10 cellular contexts compared by ENCODE assay signal in genomic region chr2:38095996-38096861, GRCh38. TPM values are rescaled to one million over a fixed set of nuclear protein-coding genes. Genes with fewer than 3 reads are reported as not detected.
DNase-seq lines count a peak whose midpoint lies in the region; TF ChIP-seq lines count a peak whose summit lies in the region.
"Had no signal": no experiment of that assay in that cellular context is flagged by ENCODE, and none has a peak within 500 bp of the region (broad histone marks: within the 10 kb centered on the region; RNA-seq: fewer than 3 reads in every experiment).

No MANE protein-coding gene starts in this region.

- H3K27me3 ChIP-seq in thymus (ENCODE audit: control insufficient read depth, insufficient read depth) = peaks cover 22% of the 10 kb centered on the region

- peaks cover 83% of the 10 kb centered on the region for H3K27me3 Mint-ChIP-seq in activated T-cell treated with anti-CD3 and anti-CD28 coated beads, Interleukin-2, amount 50 U/mL, for 24 hours

- no peaks in the 10 kb centered on the region for H3K36me3 ChIP-seq in thymus (ENCODE audit: control insufficient read depth, insufficient read depth)

- no peak overlapping the region for H3K4me3 ChIP-seq in foreskin fibroblast (ENCODE audit: low read depth in 1 of 2, low read length in 2 of 2)
- no peak overlapping the region for H3K4me3 ChIP-seq in thymus (ENCODE audit: low read length)

- H3K27ac ChIP-seq in thymus (ENCODE audit: low read depth) = peak overlapping the region; percentile 42

- H3K4me3 Mint-ChIP-seq in activated T-cell treated with anti-CD3 and anti-CD28 coated beads, Interleukin-2, amount 50 U/mL, for 24 hours = no peak overlapping the region
- H3K4me3 Mint-ChIP-seq: activated B cell treated with CpG ODN at 0.5 μM for 24 hours, naive B cell had no signal

- no peaks in the 10 kb centered on the region for H3K4me1 ChIP-seq in thymus (ENCODE audit: control insufficient read depth, insufficient read depth, low read length)

- WGBS in thymus = 48% methylated on average over 19 of the region's 19 CpGs

- no peaks in the 10 kb centered on the region for H3K36me3 Mint-ChIP-seq in activated T-cell treated with anti-CD3 and anti-CD28 coated beads, Interleukin-2, amount 50 U/mL, for 24 hours (ENCODE audit: low read depth)
- H3K36me3 Mint-ChIP-seq: naive B cell had no signal

- TF ChIP-seq CTCF in foreskin fibroblast (IDR thresholded peaks at IDR 0.05; ENCODE audit: low read depth, low read length) = no peak

- H3K9me3 Mint-ChIP-seq in activated T-cell treated with anti-CD3 and anti-CD28 coated beads, Interleukin-2, amount 50 U/mL, for 24 hours = no peaks in the 10 kb centered on the region
- H3K9me3 Mint-ChIP-seq: activated B cell treated with CpG ODN at 0.5 μM for 24 hours had no signal

- no peaks in the 10 kb centered on the region for H3K9me3 ChIP-seq in thymus (ENCODE audit: control insufficient read depth)

- H3K4me1 Mint-ChIP-seq in activated T-cell treated with anti-CD3 and anti-CD28 coated beads, Interleukin-2, amount 50 U/mL, for 24 hours (ENCODE audit: low read depth) = peaks cover 43% of the 10 kb centered on the region

- DNase-seq in activated T-cell treated with anti-CD3 and anti-CD28 coated beads, Interleukin-2, amount 50 U/mL, for 24 hours = no peak
- DNase-seq in activated T-cell treated with anti-CD3 and anti-CD28 coated beads, Interleukin-2, amount 50 U/mL, for 48 hours = no peak
- DNase-seq in NOMO-1 treated with DMSO at 0.1 percent for 48 hours (lab: John Stamatoyannopoulos, UW; ENCODE audit: unreplicated experiment) (peak; percentile 96), foreskin fibroblast (peak; percentile 17 to 68), NCI-H2107 treated with DMSO at 0.1 percent for 48 hours (lab: John Stamatoyannopoulos, UW; ENCODE audit: unreplicated experiment) (no peak), NAMALWA (ENCODE audit: low spot score) (no peak), C1 segment of cervical spinal cord (lab: John Stamatoyannopoulos, UW) (no peak)
- DNase-seq: activated B cell treated with CpG ODN at 0.5 μM for 24 hours, naive B cell had no signal

- H3K27ac Mint-ChIP-seq in activated T-cell treated with anti-CD3 and anti-CD28 coated beads, Interleukin-2, amount 50 U/mL, for 24 hours = peak overlapping the region; percentile 45
- H3K27ac Mint-ChIP-seq: activated B cell treated with CpG ODN at 0.5 μM for 24 hours, naive B cell had no signal

RNA-seq across cellular contexts. Expression of gene CYP1B1, which starts 20.3 kb away (rescaled TPM):
- 40.8 TPM for polyA plus RNA-seq in thymus

Comparison
In these comparisons a context has a peak if more than half of its experiments do, and no peak if none do; other contexts are left out.
1. DNase-seq: peak in NOMO-1 treated with DMSO at 0.1 percent for 48 hours (single experiment) and foreskin fibroblast (2 of 2); none in activated T-cell treated with anti-CD3 and anti-CD28 coated beads, Interleukin-2, amount 50 U/mL, for 24 hours (single experiment), activated T-cell treated with anti-CD3 and anti-CD28 coated beads, Interleukin-2, amount 50 U/mL, for 48 hours (0 of 2), NCI-H2107 treated with DMSO at 0.1 percent for 48 hours (single experiment), NAMALWA (single experiment) and C1 segment of cervical spinal cord (0 of 14).